In the genomic region with DNA sequence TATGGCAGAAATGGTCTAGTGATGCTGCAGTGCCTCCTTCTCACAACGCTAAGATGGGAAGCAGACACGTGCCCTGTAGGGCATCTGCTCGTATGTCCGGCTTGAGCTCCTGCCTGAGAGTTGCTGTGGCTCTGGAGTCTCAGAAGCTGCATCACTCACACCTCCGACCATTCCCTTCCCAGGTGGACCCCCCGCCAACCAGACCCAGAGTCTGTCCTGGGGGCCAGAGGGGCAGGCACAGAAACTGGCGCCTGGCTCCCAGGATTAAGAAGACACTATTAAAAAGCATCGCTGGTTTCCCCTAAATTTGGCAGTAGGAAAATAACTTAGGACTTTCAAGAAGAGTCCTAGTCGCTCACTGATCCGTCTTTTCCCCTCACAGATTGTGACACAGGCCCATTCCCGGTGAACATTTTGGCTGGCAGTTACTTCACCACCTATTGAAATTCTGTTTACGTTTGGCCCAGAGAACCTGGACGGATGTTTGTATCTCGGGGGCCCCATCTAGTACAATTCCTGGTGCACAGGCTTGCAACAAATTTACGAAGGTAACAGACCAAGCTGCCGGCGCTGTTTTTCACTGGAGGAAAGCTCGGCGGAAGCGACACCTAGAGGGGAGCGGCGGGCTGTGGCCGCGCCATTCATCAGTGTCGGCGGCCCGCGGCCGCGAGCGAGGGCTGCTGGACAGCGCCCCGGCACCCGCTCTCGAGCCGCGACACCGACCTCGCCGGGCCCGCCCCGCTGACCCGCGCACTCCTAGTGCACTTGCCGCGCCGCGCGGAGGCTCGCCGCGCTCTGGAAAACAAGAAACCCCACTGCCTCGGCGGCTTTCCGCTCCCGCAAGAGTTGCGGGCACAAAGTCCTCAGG, we compare ENCODE assay signal across 8 cellular contexts. TPM values are rescaled to one million over a fixed set of nuclear protein-coding genes. Genes with fewer than 3 reads are reported as not detected.
A peak's percentile ranks its signal among the peaks of the same experiment; 100 is the strongest.
DNase-seq lines count a peak whose midpoint lies in the region; ATAC-seq and TF ChIP-seq lines count a peak whose summit lies in the region.

No MANE protein-coding gene starts in this region.

- no peaks in the 10 kb centered on the region for H3K9me3 ChIP-seq in heart left ventricle
- H3K9me3 ChIP-seq in trophoblast cell (ENCODE audit: insufficient read depth, low read depth, low read length): peaks cover 2% of the 10 kb centered on the region

- DNase-seq in activated gamma-delta T cell treated with Interleukin-2 at 50 U/mL for 16 hours (peak; percentile 19), activated gamma-delta T cell (lab: John Stamatoyannopoulos, UW) (no peak), NCI-H2227 (lab: John Stamatoyannopoulos, UW; ENCODE audit: unreplicated experiment) (peak; percentile 60), heart left ventricle (peak; percentile 52 to 80 (median 66)), trophoblast cell (peak; percentile 69 to 82), Kasumi-1 (lab: John Stamatoyannopoulos, UW) (no peak)
- peak; percentile 54 for DNase-seq in activated naive CD8-positive, alpha-beta T cell treated with anti-CD3 and anti-CD28 coated beads, Interleukin-2, amount 50 U/mL, for 24 hours

- H3K18ac ChIP-seq in trophoblast cell (ENCODE audit: low read length): no peak overlapping the region

- no peak overlapping the region for H4K12ac ChIP-seq in trophoblast cell (ENCODE audit: low read depth, low read length)

- no peak overlapping the region for H3K9ac ChIP-seq in trophoblast cell (ENCODE audit: low read length)

- no peak overlapping the region for H2BK120ac ChIP-seq in trophoblast cell (ENCODE audit: insufficient read depth, low read length, poor library complexity)

- no peak overlapping the region for H2BK5ac ChIP-seq in trophoblast cell (ENCODE audit: low read depth, low read length, poor library complexity)

- no peak overlapping the region for H2AK5ac ChIP-seq in trophoblast cell (ENCODE audit: low read length)

- peaks cover 10 to 31% (median 16%) of the 10 kb centered on the region in 12 donors for H3K4me1 ChIP-seq in heart left ventricle
- peaks cover 9 to 17% of the 10 kb centered on the region in 2 experiments for H3K4me1 ChIP-seq in trophoblast cell (ENCODE audit: control insufficient read depth in 1 of 2, insufficient read depth in 2 of 2, low read length in 2 of 2)

- peaks cover 2% of the 10 kb centered on the region for H3K36me3 Mint-ChIP-seq in activated naive CD8-positive, alpha-beta T cell treated with anti-CD3 and anti-CD28 coated beads, Interleukin-2, amount 50 U/mL, for 24 hours (ENCODE audit: low read depth)

- no peaks in the 10 kb centered on the region for H3K79me1 ChIP-seq in trophoblast cell (ENCODE audit: low read length)

- H2BK12ac ChIP-seq in trophoblast cell (ENCODE audit: low read length): no peak overlapping the region

- H3K27me3 Mint-ChIP-seq in activated naive CD8-positive, alpha-beta T cell treated with anti-CD3 and anti-CD28 coated beads, Interleukin-2, amount 50 U/mL, for 24 hours: peaks cover 68% of the 10 kb centered on the region

- no peak overlapping the region for H4K8ac ChIP-seq in trophoblast cell (ENCODE audit: low read depth, low read length)

- peak; percentile 16 to 71 (median 56) for TF ChIP-seq CTCF in heart left ventricle (IDR thresholded peaks at IDR 0.05)

- H3K79me2 ChIP-seq in trophoblast cell (ENCODE audit: control insufficient read depth, insufficient read depth, low read length, poor library complexity): no peaks in the 10 kb centered on the region

- TF ChIP-seq POLR2A in heart left ventricle (IDR thresholded peaks at IDR 0.05): no peak

- no peak overlapping the region for H4K91ac ChIP-seq in trophoblast cell (ENCODE audit: low read depth, low read length)

- H3K4me3 Mint-ChIP-seq in activated naive CD8-positive, alpha-beta T cell treated with anti-CD3 and anti-CD28 coated beads, Interleukin-2, amount 50 U/mL, for 24 hours: peak overlapping the region; percentile 66

- ATAC-seq in activated naive CD8-positive, alpha-beta T cell treated with anti-CD3 and anti-CD28 coated beads, Interleukin-2, amount 50 U/mL, for 24 hours: peak; percentile 64
- ATAC-seq in heart left ventricle (peak; percentile 59 to 98 (median 94)), GM21390 (IDR thresholded peaks at IDR 0.05; ENCODE audit: unreplicated experiment) (no peak)

- peak overlapping the region; percentile 58 for H3K4me2 ChIP-seq in trophoblast cell (ENCODE audit: low read length)

- 6 to 13% (median 9%) methylated on average over 33 to 57 of the region's 57 CpGs for WGBS in heart left ventricle, 4 donors
- no CpG with 5 or more reads among the region's 57 CpGs for WGBS in trophoblast cell (ENCODE audit: extremely low coverage, insufficient coverage, insufficient read length)

- intact Hi-C loops in heart left ventricle (cut with DNase I): loop anchor here in 9 of 10 donors (2.0 to 10.0 kb wide), 5 partner anchors 188 to 500 kb away; no protein-coding TSS in a partner anchor

- H3K4me1 Mint-ChIP-seq in activated naive CD8-positive, alpha-beta T cell treated with anti-CD3 and anti-CD28 coated beads, Interleukin-2, amount 50 U/mL, for 24 hours: peaks cover 11% of the 10 kb centered on the region

- H3K23ac ChIP-seq in trophoblast cell (ENCODE audit: low read length): no peak overlapping the region

- no peak overlapping the region for H2AFZ ChIP-seq in trophoblast cell (ENCODE audit: insufficient read depth, low read length, poor library complexity)

- H3K27ac ChIP-seq in heart left ventricle: no peak overlapping the region
- H3K27ac ChIP-seq in trophoblast cell (ENCODE audit: low read depth, low read length): no peak overlapping the region

- H3K14ac ChIP-seq in trophoblast cell (ENCODE audit: low read length): no peak overlapping the region

- no peak overlapping the region for H3K4ac ChIP-seq in trophoblast cell (ENCODE audit: low read depth, low read length)

- no peaks in the 10 kb centered on the region for H3K9me3 Mint-ChIP-seq in activated naive CD8-positive, alpha-beta T cell treated with anti-CD3 and anti-CD28 coated beads, Interleukin-2, amount 50 U/mL, for 24 hours

- no peaks in the 10 kb centered on the region for H3K36me3 ChIP-seq in heart left ventricle
- no peaks in the 10 kb centered on the region for H3K36me3 ChIP-seq in trophoblast cell (ENCODE audit: control insufficient read depth in 1 of 2, insufficient read depth in 2 of 2, low read length in 2 of 2)

- H3K27me3 ChIP-seq in heart left ventricle (peaks cover 12 to 88% (median 48%) of the 10 kb centered on the region in 9 donors), trophoblast cell (ENCODE audit: insufficient read depth, low read length) (peaks cover 35% of the 10 kb centered on the region)

- no peak overlapping the region for H3K27ac Mint-ChIP-seq in activated naive CD8-positive, alpha-beta T cell treated with anti-CD3 and anti-CD28 coated beads, Interleukin-2, amount 50 U/mL, for 24 hours

- H3K4me3 ChIP-seq in heart left ventricle: peak overlapping the region in 9 of 12 donors; percentile 17 to 46 (median 38)
- no peak overlapping the region for H3K4me3 ChIP-seq in trophoblast cell (ENCODE audit: low read depth, low read length)

RNA-seq across cellular contexts. Expression of gene FSTL4, which starts 1.6 kb away (rescaled TPM):
- total RNA-seq in heart left ventricle: under 1 TPM in 4 of 9 donors, not detected in 5; 0.11 to 0.39 (median 0.24) TPM
- under 1 TPM in 1 of 2 donors, not detected in 1; 0.01 TPM for polyA plus RNA-seq in heart left ventricle
- 0.19 and 0.25 TPM in 2 replicates for polyA plus RNA-seq in trophoblast cell (2013)

Comparison
In these comparisons a context has a peak if more than half of its experiments do, and no peak if none do; other contexts are left out.
1. DNase-seq: peak in activated gamma-delta T cell treated with Interleukin-2 at 50 U/mL for 16 hours (single experiment), NCI-H2227 (single experiment), activated naive CD8-positive, alpha-beta T cell treated with anti-CD3 and anti-CD28 coated beads, Interleukin-2, amount 50 U/mL, for 24 hours (single experiment), heart left ventricle (5 of 5) and trophoblast cell (2 of 2); none in activated gamma-delta T cell (single experiment) and Kasumi-1 (0 of 2).